1 cellular context compared by ENCODE assay signal in genomic region chr4:173024203-173024602, GRCh38.
TF ChIP-seq lines count a peak whose summit lies in the region.

No MANE protein-coding gene starts in this region.

TF ChIP-seq in A549, 52 proteins besides CTCF, POLR2A, EP300 and RAD21 (continued from another document):
- TF ChIP-seq MAX (IDR thresholded peaks at IDR 0.05) (no peak), PHF8 (IDR thresholded peaks at IDR 0.05; ENCODE audit: borderline replicate concordance, low read depth) (no peak), TP53 (CRISPR knock-in tag; IDR thresholded peaks at IDR 0.05) (no peak), USF2 (IDR thresholded peaks at IDR 0.05) (no peak), BCL3 (IDR thresholded peaks at IDR 0.05) (no peak), KDM1A (IDR thresholded peaks at IDR 0.05; ENCODE audit: low read depth) (no peak), CHD2 (IDR thresholded peaks at IDR 0.05; ENCODE audit: low read length, partially characterized antibody) (no peak), NFE2L2 (conservative IDR thresholded peaks at IDR 0.05; ENCODE audit: low read length) (no peak), KDM5A (IDR thresholded peaks at IDR 0.05) (no peak), GATA3 (IDR thresholded peaks at IDR 0.05; ENCODE audit: borderline replicate concordance) (no peak), E2F6 (IDR thresholded peaks at IDR 0.05; ENCODE audit: borderline replicate concordance, low read depth) (no peak), NPAS2 (CRISPR knock-in tag; IDR thresholded peaks at IDR 0.05; ENCODE audit: borderline replicate concordance) (no peak)
TF ChIP-seq in A549: peak in this region for 0.
